Comparison of ENCODE assay signal across 27 cellular contexts in the genomic region with DNA sequence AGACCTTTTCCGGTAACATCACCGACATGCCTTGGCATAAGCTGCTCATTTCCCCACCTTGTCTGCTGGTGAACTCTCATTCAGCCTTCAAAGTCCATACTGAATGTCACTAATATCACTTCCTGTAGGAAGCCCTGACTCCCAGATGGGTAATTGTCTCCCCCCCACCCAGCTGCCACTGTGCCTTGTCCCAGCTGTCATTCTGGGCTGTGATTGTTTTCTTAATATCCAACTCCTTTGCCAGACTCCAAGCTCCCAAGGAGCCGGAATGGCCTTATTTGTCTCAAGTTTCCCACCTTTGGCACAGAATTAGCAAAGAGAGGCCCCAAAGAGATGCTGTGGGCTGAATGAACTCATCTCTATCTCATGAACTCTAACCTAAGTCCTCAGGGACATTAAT.
"Had no signal": no experiment of that assay in that cellular context is flagged by ENCODE, and none has a peak within 500 bp of the region (broad histone marks: within the 10 kb centered on the region; RNA-seq: fewer than 3 reads in every experiment).

No MANE protein-coding gene starts in this region.

- H3K27me3 ChIP-seq: brain microvascular endothelial cell, pancreas, tibial nerve had no signal

- H3K4me1 ChIP-seq: pancreas had no signal

- H3K27ac ChIP-seq: brain microvascular endothelial cell, lower lobe of right lung, neutrophil, pancreas, tibial nerve, VCaP had no signal

- H3K36me3 ChIP-seq: brain microvascular endothelial cell, lower lobe of right lung, neutrophil, pancreas, tibial nerve had no signal

- H3K36me3 Mint-ChIP-seq: activated CD8-positive, alpha-beta memory T cell treated with anti-CD3 and anti-CD28 coated beads, Interleukin-2, amount 10 ng/mL, durations not matched to agents 7 days and 5 days had no signal

- H3K9me3 ChIP-seq: neutrophil, pancreas had no signal

- H3K27ac Mint-ChIP-seq: activated CD4-positive, alpha-beta T cell treated with anti-CD3 and anti-CD28 coated beads, Interleukin-2, amount 10 ng/mL, durations not matched to agents 7 days and 5 days; activated CD8-positive, alpha-beta memory T cell treated with anti-CD3 and anti-CD28 coated beads, Interleukin-2, amount 10 ng/mL, durations not matched to agents 7 days and 5 days; activated CD8-positive, alpha-beta T cell treated with anti-CD3 and anti-CD28 coated beads for 36 hours; activated naive CD4-positive, alpha-beta T cell treated with anti-CD3 and anti-CD28 coated beads, Interleukin-2, amount 50 U/mL, for 72 hours; activated T-helper 1 cell treated with anti-CD3 and anti-CD28 coated beads, Interleukin-12 subunit alpha, Interleukin-12 subunit beta, Interleukin-2, Interleukin-4 antibody, amounts not matched to agents 30 ng/mL and 10 ng/mL and 1 ng/mL, durations not matched to agents 14 hours and 24 hours and 36 hours; dendritic cell treated with granulocyte-macrophage colony-stimulating factor and Interleukin-4, amounts not matched to agents 40 ng/mL and 50 ng/mL, for 4 days; naive thymus-derived CD8-positive, alpha-beta T cell; stimulated activated naive CD8-positive, alpha-beta T cell treated with anti-CD3 and anti-CD28 coated beads, Interleukin-15, Interleukin-2, amounts not matched to agents 100 ng/mL and 50 ng/mL, for 24 hours had no signal

- ATAC-seq: activated CD8-positive, alpha-beta memory T cell treated with anti-CD3 and anti-CD28 coated beads, Interleukin-2, amount 10 ng/mL, durations not matched to agents 7 days and 5 days; activated CD8-positive, alpha-beta T cell treated with anti-CD3 and anti-CD28 coated beads for 36 hours; activated naive CD4-positive, alpha-beta T cell treated with anti-CD3 and anti-CD28 coated beads, Interleukin-2, amount 50 U/mL, for 72 hours; left lobe of liver; lower lobe of right lung; naive thymus-derived CD8-positive, alpha-beta T cell; pancreas; right cardiac atrium had no signal

- H3K4me3 ChIP-seq: lower lobe of right lung, pancreas, skin epidermis, tibial nerve had no signal

- H3K4me3 Mint-ChIP-seq: activated CD4-positive, alpha-beta T cell treated with anti-CD3 and anti-CD28 coated beads, Interleukin-2, amount 10 ng/mL, durations not matched to agents 7 days and 5 days; activated CD8-positive, alpha-beta memory T cell treated with anti-CD3 and anti-CD28 coated beads, Interleukin-2, amount 10 ng/mL, durations not matched to agents 7 days and 5 days; activated CD8-positive, alpha-beta T cell treated with anti-CD3 and anti-CD28 coated beads for 36 hours; activated T-helper 1 cell treated with anti-CD3 and anti-CD28 coated beads, Interleukin-12 subunit alpha, Interleukin-12 subunit beta, Interleukin-2, Interleukin-4 antibody, amounts not matched to agents 30 ng/mL and 10 ng/mL and 1 ng/mL, durations not matched to agents 14 hours and 24 hours and 36 hours; dendritic cell treated with granulocyte-macrophage colony-stimulating factor and Interleukin-4, amounts not matched to agents 40 ng/mL and 50 ng/mL, for 4 days; stimulated activated naive CD8-positive, alpha-beta T cell treated with anti-CD3 and anti-CD28 coated beads, Interleukin-15, Interleukin-2, amounts not matched to agents 100 ng/mL and 50 ng/mL, for 24 hours had no signal

- DNase-seq: activated CD4-positive, alpha-beta T cell treated with anti-CD3 and anti-CD28 coated beads, Interleukin-2, amount 10 ng/mL, durations not matched to agents 7 days and 5 days; activated CD4-positive, CD25-positive, alpha-beta regulatory T cell treated with anti-CD3 and anti-CD28 coated beads, Interleukin-2, amount 50 U/mL, for 72 hours; activated CD8-positive, alpha-beta memory T cell treated with anti-CD3 and anti-CD28 coated beads, Interleukin-2, amount 10 ng/mL, durations not matched to agents 7 days and 5 days; activated CD8-positive, alpha-beta T cell treated with anti-CD3 and anti-CD28 coated beads for 36 hours; activated gamma-delta T cell; activated T-cell treated with anti-CD3 and anti-CD28 coated beads for 4 hours; aorta; brain microvascular endothelial cell; caudate nucleus; effector CD4-positive, alpha-beta T cell; kidney; lower lobe of right lung; mesendoderm; naive thymus-derived CD8-positive, alpha-beta T cell; pancreas; right cardiac atrium; stimulated activated CD4-positive, alpha-beta T cell treated with anti-CD3 and anti-CD28 coated beads, Interleukin-1b, Interleukin-23, amount 100 ng/mL, for 48 hours; substantia nigra had no signal

- H3K9me3 Mint-ChIP-seq: activated T-helper 1 cell treated with anti-CD3 and anti-CD28 coated beads, Interleukin-12 subunit alpha, Interleukin-12 subunit beta, Interleukin-2, Interleukin-4 antibody, amounts not matched to agents 30 ng/mL and 10 ng/mL and 1 ng/mL, durations not matched to agents 14 hours and 24 hours and 36 hours; stimulated activated naive CD8-positive, alpha-beta T cell treated with anti-CD3 and anti-CD28 coated beads, Interleukin-15, Interleukin-2, amounts not matched to agents 100 ng/mL and 50 ng/mL, for 24 hours had no signal
